Comparison of ENCODE assay signal across 1 cellular context in the genomic region with DNA sequence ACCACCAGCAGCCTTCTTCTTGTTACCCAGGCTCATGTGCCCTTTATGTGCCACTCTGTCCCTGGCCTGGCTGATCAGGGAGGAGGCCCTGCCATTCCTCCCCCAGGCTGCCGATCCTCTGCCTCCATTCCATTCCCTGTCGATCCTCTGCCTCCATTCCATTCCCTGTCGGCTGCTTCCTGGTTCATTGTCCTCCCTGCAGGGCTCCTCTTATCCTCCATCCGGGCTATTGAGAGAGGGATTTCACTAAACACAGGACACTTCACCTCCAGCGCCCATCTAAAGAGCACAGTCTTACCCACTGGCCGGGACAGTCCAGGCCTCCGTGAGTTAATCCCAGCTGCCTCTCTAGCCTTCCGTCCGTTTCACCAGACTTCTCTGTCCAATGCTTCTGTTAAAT.
A peak's percentile ranks its signal among the peaks of the same experiment; 100 is the strongest.
TF ChIP-seq lines count a peak whose summit lies in the region.

No MANE protein-coding gene starts in this region.

TF ChIP-seq in WTC11, 78 proteins besides CTCF, POLR2A, EP300 and RAD21 (continued from another document):
- TF ChIP-seq, protein P1, sequence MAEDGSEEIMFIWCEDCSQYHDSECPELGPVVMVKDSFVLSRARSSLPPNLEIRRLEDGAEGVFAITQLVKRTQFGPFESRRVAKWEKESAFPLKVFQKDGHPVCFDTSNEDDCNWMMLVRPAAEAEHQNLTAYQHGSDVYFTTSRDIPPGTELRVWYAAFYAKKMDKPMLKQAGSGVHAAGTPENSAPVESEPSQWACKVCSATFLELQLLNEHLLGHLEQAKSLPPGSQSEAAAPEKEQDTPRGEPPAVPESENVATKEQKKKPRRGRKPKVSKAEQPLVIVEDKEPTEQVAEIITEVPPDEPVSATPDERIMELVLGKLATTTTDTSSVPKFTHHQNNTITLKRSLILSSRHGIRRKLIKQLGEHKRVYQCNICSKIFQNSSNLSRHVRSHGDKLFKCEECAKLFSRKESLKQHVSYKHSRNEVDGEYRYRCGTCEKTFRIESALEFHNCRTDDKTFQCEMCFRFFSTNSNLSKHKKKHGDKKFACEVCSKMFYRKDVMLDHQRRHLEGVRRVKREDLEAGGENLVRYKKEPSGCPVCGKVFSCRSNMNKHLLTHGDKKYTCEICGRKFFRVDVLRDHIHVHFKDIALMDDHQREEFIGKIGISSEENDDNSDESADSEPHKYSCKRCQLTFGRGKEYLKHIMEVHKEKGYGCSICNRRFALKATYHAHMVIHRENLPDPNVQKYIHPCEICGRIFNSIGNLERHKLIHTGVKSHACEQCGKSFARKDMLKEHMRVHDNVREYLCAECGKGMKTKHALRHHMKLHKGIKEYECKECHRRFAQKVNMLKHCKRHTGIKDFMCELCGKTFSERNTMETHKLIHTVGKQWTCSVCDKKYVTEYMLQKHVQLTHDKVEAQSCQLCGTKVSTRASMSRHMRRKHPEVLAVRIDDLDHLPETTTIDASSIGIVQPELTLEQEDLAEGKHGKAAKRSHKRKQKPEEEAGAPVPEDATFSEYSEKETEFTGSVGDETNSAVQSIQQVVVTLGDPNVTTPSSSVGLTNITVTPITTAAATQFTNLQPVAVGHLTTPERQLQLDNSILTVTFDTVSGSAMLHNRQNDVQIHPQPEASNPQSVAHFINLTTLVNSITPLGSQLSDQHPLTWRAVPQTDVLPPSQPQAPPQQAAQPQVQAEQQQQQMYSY (CRISPR knock-in tag; IDR thresholded peaks at IDR 0.05): 0 out of 2 replicates have a peak, but pooled peaks have one; percentile 41
- TF ChIP-seq NR2C2 (CRISPR knock-in tag; IDR thresholded peaks at IDR 0.05): no peak
